Comparison of ENCODE assay signal across 17 cellular contexts in genomic region chrX:70552174-70552704, GRCh38.
"Had no signal": no experiment of that assay in that cellular context is flagged by ENCODE, and none has a peak within 500 bp of the region (broad histone marks: within the 10 kb centered on the region; RNA-seq: fewer than 3 reads in every experiment).

No MANE protein-coding gene starts in this region.

- H3K27me3 ChIP-seq: esophagus squamous epithelium, gastrocnemius medialis had no signal

- ATAC-seq: activated CD8-positive, alpha-beta T cell treated with anti-CD3 and anti-CD28 coated beads, Interleukin-2, amount 10 ng/mL, durations not matched to agents 7 days and 5 days; gastrocnemius medialis; naive thymus-derived CD4-positive, alpha-beta T cell; stimulated activated naive CD8-positive, alpha-beta T cell treated with anti-CD3 and anti-CD28 coated beads, Interleukin-15, amount 100 ng/mL, for 72 hours had no signal

- H3K4me3 ChIP-seq: esophagus squamous epithelium, gastrocnemius medialis, lung, thoracic aorta had no signal

- H3K4me1 ChIP-seq: esophagus squamous epithelium, gastrocnemius medialis had no signal

- H3K27ac ChIP-seq: esophagus squamous epithelium, gastrocnemius medialis, thoracic aorta, WERI-Rb-1 had no signal

- FAIRE-seq: kidney had no signal

- H3K36me3 ChIP-seq: esophagus squamous epithelium, gastrocnemius medialis, thoracic aorta, WERI-Rb-1 had no signal

- DNase-seq: activated CD4-positive, alpha-beta T cell treated with anti-CD3 and anti-CD28 coated beads for 4 hours; activated CD8-positive, alpha-beta memory T cell treated with anti-CD3 and anti-CD28 coated beads, Interleukin-2, amount 50 U/mL, for 48 hours; activated CD8-positive, alpha-beta T cell treated with anti-CD3 and anti-CD28 coated beads, Interleukin-2, amount 10 ng/mL, durations not matched to agents 7 days and 5 days; activated naive CD8-positive, alpha-beta T cell treated with anti-CD3 and anti-CD28 coated beads, Interleukin-2, amount 10 ng/mL, durations not matched to agents 7 days and 5 days; aorta; esophagus squamous epithelium; gastrocnemius medialis; kidney; midbrain; naive thymus-derived CD4-positive, alpha-beta T cell; retina; stimulated activated CD4-positive, alpha-beta T cell treated with anti-CD3 and anti-CD28 coated beads, Interleukin-4, amount 100 ng/mL, for 1 hour; stimulated activated naive CD8-positive, alpha-beta T cell treated with anti-CD3 and anti-CD28 coated beads, Interleukin-15, amount 100 ng/mL, for 72 hours; T1000; WERI-Rb-1 had no signal

- H3K9me3 ChIP-seq: esophagus squamous epithelium, gastrocnemius medialis, thoracic aorta had no signal
